In genomic region chr11:118938491-118939411, GRCh38 we compare ENCODE assay signal across 1 cellular context.
TF ChIP-seq lines count a peak whose summit lies in the region.

No MANE protein-coding gene starts in this region.

TF ChIP-seq in GM23338, 12 proteins besides CTCF, POLR2A, EP300 and RAD21:
- TF ChIP-seq ZNF114 (CRISPR knock-in tag; IDR thresholded peaks at IDR 0.05) (no peak), ZNF462 (CRISPR knock-in tag; IDR thresholded peaks at IDR 0.05) (no peak), NANOG (IDR thresholded peaks at IDR 0.05; ENCODE audit: borderline replicate concordance) (no peak), REST (IDR thresholded peaks at IDR 0.05; ENCODE audit: unreplicated experiment) (no peak), STAT1 (IDR thresholded peaks at IDR 0.05; ENCODE audit: unreplicated experiment) (no peak), JUNB (IDR thresholded peaks at IDR 0.05; ENCODE audit: unreplicated experiment) (no peak), EZH2 (IDR thresholded peaks at IDR 0.05; ENCODE audit: low read depth, unreplicated experiment) (no peak), EZH2phosphoT487 (IDR thresholded peaks at IDR 0.05; ENCODE audit: unreplicated experiment) (no peak), POLR2AphosphoS5 (IDR thresholded peaks at IDR 0.05; ENCODE audit: low read depth) (no peak), ZNF331 (CRISPR knock-in tag; IDR thresholded peaks at IDR 0.05; ENCODE audit: low read depth) (no peak), ETS1 (IDR thresholded peaks at IDR 0.05) (no peak), CREB1 (CRISPR knock-in tag; IDR thresholded peaks at IDR 0.05; ENCODE audit: low read depth) (no peak)
